27 cellular contexts compared by ENCODE assay signal in the genomic region with DNA sequence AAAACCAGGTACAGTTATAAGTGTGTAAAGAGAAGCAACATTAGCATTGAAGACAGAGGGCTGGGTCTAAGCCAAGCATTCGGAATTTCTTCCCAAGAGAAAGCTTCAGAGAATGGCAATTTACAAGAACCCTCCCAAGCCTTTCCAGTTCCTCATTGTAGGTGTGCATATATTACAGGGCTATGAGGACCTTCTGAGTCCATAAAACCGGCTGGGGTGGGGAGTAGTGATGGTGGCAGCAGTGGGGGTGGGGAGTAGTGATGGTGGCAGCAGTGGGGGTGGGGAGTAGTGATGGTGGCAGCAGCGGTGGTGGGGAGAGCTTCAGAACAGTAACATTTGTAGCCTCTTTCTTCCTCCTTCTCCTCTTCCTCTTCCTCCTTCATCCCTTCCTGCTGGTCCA.
"Had no signal": no experiment of that assay in that cellular context is flagged by ENCODE, and none has a peak within 500 bp of the region (broad histone marks: within the 10 kb centered on the region; RNA-seq: fewer than 3 reads in every experiment).

No MANE protein-coding gene starts in this region.

- H3K9me3 Mint-ChIP-seq: immature natural killer cell had no signal

- DNase-seq: cortex of kidney; effector memory CD8-positive, alpha-beta T cell; erythroblast; esophagus squamous epithelium; foreskin melanocyte; hypothalamus; immature natural killer cell; islet precursor cell; kidney glomerular epithelial cell; left ventricle myocardium superior; lower lobe of right lung; naive B cell; occipital lobe; ovary; posterior cingulate gyrus; psoas muscle; right cardiac atrium; sigmoid colon; stimulated activated CD4-positive, alpha-beta T cell treated with anti-CD3 and anti-CD28 coated beads, Interleukin-2, amount 100 ng/mL, for 24 hours; stimulated activated CD4-positive, alpha-beta T cell treated with anti-CD3 and anti-CD28 coated beads, Interleukin-4, amount 100 ng/mL, for 24 hours; stimulated activated naive CD8-positive, alpha-beta T cell treated with anti-CD3 and anti-CD28 coated beads, Interleukin-15, Interleukin-2, amounts not matched to agents 100 U/mL and 50 U/mL, for 24 hours; substantia nigra; testis; tibial artery; upper lobe of left lung had no signal

- H3K27ac Mint-ChIP-seq: effector memory CD8-positive, alpha-beta T cell; immature natural killer cell; naive B cell; natural killer cell treated with Interleukin-12 subunit alpha and Interleukin-12 subunit beta and Interleukin-15 and Interleukin-18, amount 100 ng/mL, for 72 hours; stimulated activated memory B cell treated with anti-CD40 and anti-IgM and Interleukin-4, amounts not matched to agents 10 μg/mL and 1 μg/mL and 100 μg/mL, for 72 hours had no signal

- H3K4me1 Mint-ChIP-seq: immature natural killer cell; naive B cell; stimulated activated memory B cell treated with anti-CD40 and anti-IgM and Interleukin-4, amounts not matched to agents 10 μg/mL and 1 μg/mL and 100 μg/mL, for 72 hours had no signal

- H3K36me3 Mint-ChIP-seq: immature natural killer cell; natural killer cell treated with Interleukin-12 subunit alpha and Interleukin-12 subunit beta and Interleukin-15 and Interleukin-18, amount 100 ng/mL, for 72 hours; stimulated activated memory B cell treated with anti-CD40 and anti-IgM and Interleukin-4, amounts not matched to agents 10 μg/mL and 1 μg/mL and 100 μg/mL, for 72 hours had no signal

- ATAC-seq: effector memory CD8-positive, alpha-beta T cell; left ventricle myocardium superior; lower lobe of right lung; natural killer cell treated with Interleukin-12 subunit alpha and Interleukin-12 subunit beta and Interleukin-15 and Interleukin-18, amount 100 ng/mL, for 72 hours; psoas muscle; right cardiac atrium; stimulated activated memory B cell treated with anti-CD40 and anti-IgM and Interleukin-4, amounts not matched to agents 10 μg/mL and 1 μg/mL and 100 μg/mL, for 72 hours; stimulated activated naive CD8-positive, alpha-beta T cell treated with anti-CD3 and anti-CD28 coated beads, Interleukin-15, Interleukin-2, amounts not matched to agents 100 U/mL and 50 U/mL, for 24 hours had no signal

- H3K4me3 Mint-ChIP-seq: effector memory CD8-positive, alpha-beta T cell; immature natural killer cell; naive B cell; natural killer cell treated with Interleukin-12 subunit alpha and Interleukin-12 subunit beta and Interleukin-15 and Interleukin-18, amount 100 ng/mL, for 72 hours; stimulated activated memory B cell treated with anti-CD40 and anti-IgM and Interleukin-4, amounts not matched to agents 10 μg/mL and 1 μg/mL and 100 μg/mL, for 72 hours had no signal
